1 cellular context compared by ENCODE assay signal in the genomic region with DNA sequence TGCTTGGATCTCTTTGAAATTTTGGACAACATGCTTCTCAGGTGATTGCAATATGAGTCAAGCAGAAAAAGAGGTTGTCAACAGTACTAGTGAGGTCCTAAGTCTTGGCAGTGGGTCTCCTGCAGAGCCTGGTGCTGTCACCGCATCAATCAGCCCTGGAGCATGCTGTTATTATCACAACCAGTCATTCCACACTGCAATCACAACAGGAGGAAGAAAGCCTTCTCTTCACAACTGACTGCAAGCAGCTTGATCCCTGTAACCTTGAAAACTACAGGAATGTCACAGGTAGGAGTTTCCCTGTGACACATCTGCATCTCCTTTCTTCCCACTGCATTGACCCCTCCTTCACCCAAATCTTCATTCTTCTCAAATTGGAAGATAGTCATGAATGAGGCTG.
TF ChIP-seq lines count a peak whose summit lies in the region.

No MANE protein-coding gene starts in this region.

TF ChIP-seq in GM23338, 12 proteins besides CTCF, POLR2A, EP300 and RAD21 (continued from another document):
- TF ChIP-seq, protein P1, sequence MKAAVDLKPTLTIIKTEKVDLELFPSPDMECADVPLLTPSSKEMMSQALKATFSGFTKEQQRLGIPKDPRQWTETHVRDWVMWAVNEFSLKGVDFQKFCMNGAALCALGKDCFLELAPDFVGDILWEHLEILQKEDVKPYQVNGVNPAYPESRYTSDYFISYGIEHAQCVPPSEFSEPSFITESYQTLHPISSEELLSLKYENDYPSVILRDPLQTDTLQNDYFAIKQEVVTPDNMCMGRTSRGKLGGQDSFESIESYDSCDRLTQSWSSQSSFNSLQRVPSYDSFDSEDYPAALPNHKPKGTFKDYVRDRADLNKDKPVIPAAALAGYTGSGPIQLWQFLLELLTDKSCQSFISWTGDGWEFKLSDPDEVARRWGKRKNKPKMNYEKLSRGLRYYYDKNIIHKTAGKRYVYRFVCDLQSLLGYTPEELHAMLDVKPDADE (IDR thresholded peaks at IDR 0.05): no peak
- TF ChIP-seq EZH2 (IDR thresholded peaks at IDR 0.05; ENCODE audit: low read depth, unreplicated experiment) (no peak), EZH2phosphoT487 (IDR thresholded peaks at IDR 0.05; ENCODE audit: unreplicated experiment) (no peak), ZNF331 (CRISPR knock-in tag; IDR thresholded peaks at IDR 0.05; ENCODE audit: low read depth) (no peak)
